8 cellular contexts compared by ENCODE assay signal in the genomic region with DNA sequence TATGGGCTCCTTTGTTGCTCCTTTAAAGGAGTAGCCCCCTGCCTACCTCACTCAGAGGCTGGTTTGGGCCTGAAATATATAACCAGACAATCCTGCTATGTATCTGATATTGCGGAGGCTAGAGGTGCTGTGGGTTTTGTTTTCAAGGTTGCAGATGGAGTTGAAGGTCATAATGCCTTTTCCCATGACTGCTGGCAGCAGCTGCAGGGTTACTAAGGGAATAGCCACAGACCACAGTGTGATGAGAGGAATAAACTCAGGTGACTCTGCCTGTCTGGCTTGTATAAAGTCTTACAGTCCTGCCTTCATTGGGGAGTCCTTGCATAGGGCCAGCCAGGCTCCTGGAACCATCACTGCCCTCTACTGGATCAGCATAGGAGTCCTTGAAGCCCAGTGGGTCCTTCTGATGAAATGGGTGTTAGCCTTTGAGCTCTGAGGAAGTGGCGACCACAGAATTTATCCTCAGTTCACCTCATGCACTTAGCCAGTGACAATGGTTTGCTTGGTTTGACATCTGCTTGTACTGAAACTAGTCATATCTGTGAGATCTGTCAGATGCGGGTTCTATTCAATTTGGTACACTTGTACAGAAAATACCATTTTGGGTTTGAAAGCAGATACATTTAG.
DNase-seq lines count a peak whose midpoint lies in the region; ATAC-seq, FAIRE-seq and TF ChIP-seq lines count a peak whose summit lies in the region.

No MANE protein-coding gene starts in this region.

- H3K9me3 ChIP-seq in RWPE2 (ENCODE audit: severe bottlenecking) (no peaks in the 10 kb centered on the region), GM12878 (replicated peaks; ENCODE audit: control insufficient read depth, insufficient read depth, low read length) (no peaks in the 10 kb centered on the region), kidney (ENCODE audit: control insufficient read depth in 1 of 2, low read length in 2 of 2) (no peaks in the 10 kb centered on the region), PC-9 (ENCODE audit: insufficient read depth, low read depth) (no peaks in the 10 kb centered on the region)

- POLR2A ChIA-PET in GM12878 (lab: Charles Lee), result interaction anchor here (1.5 kb wide), 1 partner anchor 14 kb away, joined by 3 read pairs; no protein-coding TSS in a partner anchor
- POLR2A ChIA-PET in PC-9 (lab: Charles Lee; ENCODE audit: unreplicated experiment), result no interaction called here

- H3K79me2 ChIP-seq in GM12878 (ENCODE audit: control insufficient read depth, insufficient read depth, low read length), result no peaks in the 10 kb centered on the region
- no peaks in the 10 kb centered on the region for H3K79me2 ChIP-seq in PC-9 (ENCODE audit: low read depth)

- TF ChIP-seq CTCF in RWPE2 (IDR thresholded peaks at IDR 0.05; ENCODE audit: poor library complexity, severe bottlenecking) (peak; percentile 31), GM12878 (IDR thresholded peaks at IDR 0.05 in 2 of 3, conservative IDR thresholded peaks at IDR 0.05 in 1 of 3; ENCODE audit: control insufficient read depth in 2 of 3, extremely low read depth in 1 of 3, insufficient read depth in 1 of 3, low read depth in 3 of 3, low read length in 3 of 3) (peak; percentile 34 to 51 (median 46)), kidney (IDR thresholded peaks at IDR 0.05; ENCODE audit: borderline replicate concordance, extremely low read depth, insufficient read depth) (peak; percentile 17), PC-9 (conservative IDR thresholded peaks at IDR 0.05) (no peak)

- no peak for TF ChIP-seq POLR2A in GM12878 (IDR thresholded peaks at IDR 0.05; ENCODE audit: low read depth, low read length)

- SMC1A ChIA-PET in GM12878 (lab: Charles Lee; ENCODE audit: uncharacterized antibody, unreplicated experiment), result interaction anchor here (0.9 to 2.3 kb wide), 9 partner anchors 9 to 242 kb away, joined by 3 to 7 read pairs (median 3); no protein-coding TSS in a partner anchor

- H3K9me2 ChIP-seq in PC-9 (ENCODE audit: insufficient read depth), result no peaks in the 10 kb centered on the region

- H3F3A ChIP-seq in PC-9 (ENCODE audit: insufficient read depth, low read depth), result no peaks in the 10 kb centered on the region

- H3K27ac ChIP-seq in RWPE2 (ENCODE audit: poor library complexity, severe bottlenecking) (no peak overlapping the region), GM12878 (ENCODE audit: control insufficient read depth, insufficient read depth) (no peak overlapping the region), kidney (ENCODE audit: low read depth in 2 of 2, low read length in 2 of 2) (peak overlapping the region; percentile 66 to 71), PC-9 (no peak overlapping the region)

- H2AFZ ChIP-seq in GM12878 (ENCODE audit: control insufficient read depth, low read depth, low read length), result peak overlapping the region; percentile 29; the same call in 1 of the 2 replicates
- H2AFZ ChIP-seq in PC-9, result no peak overlapping the region

- H3K9ac ChIP-seq in GM12878 (ENCODE audit: control insufficient read depth, insufficient read depth, low read length) (no peak overlapping the region), kidney (ENCODE audit: low read length in 2 of 2) (no peak overlapping the region)

- peaks cover 18% of the 10 kb centered on the region for H3K4me1 ChIP-seq in RWPE2 (ENCODE audit: insufficient read depth, poor library complexity, severe bottlenecking)
- H3K4me1 ChIP-seq in GM12878 (ENCODE audit: control insufficient read depth, insufficient read depth, low read length), result peaks cover 7% of the 10 kb centered on the region
- H3K4me1 ChIP-seq in kidney (ENCODE audit: control insufficient read depth in 1 of 2, insufficient read depth in 1 of 2, low read depth in 1 of 2, low read length in 2 of 2), result peaks cover 6 to 12% of the 10 kb centered on the region in 2 donors
- no peaks in the 10 kb centered on the region for H3K4me1 ChIP-seq in PC-9 (replicated peaks; ENCODE audit: insufficient read depth)

- peak; percentile 64 for DNase-seq in ELF-1 (ENCODE audit: low read depth, low spot score)
- DNase-seq in RWPE2 (ENCODE audit: low spot score), result no peak
- peak; percentile 72 for DNase-seq in GM12878 (ENCODE audit: low read depth, low spot score)
- no peak for DNase-seq in kidney
- DNase-seq in stimulated activated naive CD8-positive, alpha-beta T cell treated with anti-CD3 and anti-CD28 coated beads, Interleukin-15, Interleukin-2, amounts not matched to agents 100 U/mL and 50 U/mL, for 24 hours, result peak; percentile 50
- DNase-seq in PC-9, result no peak

- TF ChIP-seq EP300 in GM12878 (IDR thresholded peaks at IDR 0.05; ENCODE audit: borderline replicate concordance in 1 of 2, control insufficient read depth in 1 of 2, low read depth in 2 of 2, low read length in 2 of 2), result peak in 1 of 2 experiments; percentile 66; a peak in 2 of 4 replicates

- BruUV-seq in GM12878 (replicated peaks; lab: Mats Ljungman, UMichigan), result no TSS peak
- no TSS peak for BruUV-seq in PC-9 (replicated peaks; lab: Mats Ljungman, UMichigan)

- FAIRE-seq in GM12878 (lab: Jason Lieb, UNC), result peak; percentile 90
- FAIRE-seq in kidney (lab: Jason Lieb, UNC), result no peak

- H4K20me1 ChIP-seq in GM12878 (ENCODE audit: control insufficient read depth, insufficient read depth) (no peaks in the 10 kb centered on the region), PC-9 (ENCODE audit: insufficient read depth) (no peaks in the 10 kb centered on the region)

- peak; percentile 59 for TF ChIP-seq RAD21 in GM12878 (IDR thresholded peaks at IDR 0.05; ENCODE audit: insufficient read depth, low read depth, low read length)

- H3K4me2 ChIP-seq in GM12878 (ENCODE audit: control insufficient read depth, insufficient read depth) (0 out of 2 replicates have a peak overlapping the region, but pooled peaks have one; percentile 17), PC-9 (no peak overlapping the region)

- RAD21 ChIA-PET in GM12878 (lab: Charles Lee; ENCODE audit: unreplicated experiment), result interaction anchor here (0.6 to 2.3 kb wide), 10 partner anchors 12 to 402 kb away, joined by 3 to 13 read pairs (median 3); partner anchors contain the start of gene IVNS1ABP

- no peak overlapping the region for H3K4me3 ChIP-seq in RWPE2 (ENCODE audit: severe bottlenecking)
- H3K4me3 ChIP-seq in GM12878, result no peak overlapping the region
- H3K4me3 ChIP-seq in kidney (ENCODE audit: low read length in 2 of 2), result peak overlapping the region in 1 of 2 donors; percentile 9
- H3K4me3 ChIP-seq in PC-9, result no peak overlapping the region

- CTCF ChIA-PET in GM12878 (lab: Yijun Ruan, JAX), result interaction anchor here (0.5 to 2.2 kb wide), 12 partner anchors 10 to 521 kb away, joined by 3 to 10 read pairs (median 4); no protein-coding TSS in a partner anchor
- CTCF ChIA-PET in PC-9 (lab: Charles Lee), result no interaction called here

- H3K36me3 ChIP-seq in RWPE2 (ENCODE audit: low read depth), result no peaks in the 10 kb centered on the region
- no peaks in the 10 kb centered on the region for H3K36me3 ChIP-seq in GM12878 (ENCODE audit: control insufficient read depth in 2 of 2, insufficient read depth in 2 of 2, low read length in 1 of 2)
- H3K36me3 ChIP-seq in kidney (ENCODE audit: control insufficient read depth in 1 of 2, insufficient read depth in 2 of 2, low read length in 2 of 2), result no peaks in the 10 kb centered on the region
- no peaks in the 10 kb centered on the region for H3K36me3 ChIP-seq in PC-9 (ENCODE audit: low read depth)

- intact Hi-C loops in GM12878 (cut with micrococcal nuclease; ENCODE audit: unreplicated experiment) (loop anchor here (1.0 kb wide), 1 partner anchor 242 kb away; the partner anchor contains the start of gene IVNS1ABP), kidney (cut with DNase I) (no loop called here), PC-9 (cut with micrococcal nuclease; ENCODE audit: unreplicated experiment) (no loop called here)

- 17% methylated on average over 3 of the region's 3 CpGs for WGBS in GM12878 (ENCODE audit: insufficient coverage, insufficient replicate concordance, low lambda C conversion rate, missing lambda C conversion rate)

- H3K27me3 ChIP-seq in RWPE2 (ENCODE audit: insufficient read depth, poor library complexity, severe bottlenecking) (no peaks in the 10 kb centered on the region), GM12878 (replicated peaks in 1 of 2; ENCODE audit: control insufficient read depth in 2 of 2, insufficient read depth in 2 of 2, low read length in 1 of 2) (no peaks in the 10 kb centered on the region), PC-9 (ENCODE audit: insufficient read depth, low read depth) (no peaks in the 10 kb centered on the region)

- in situ Hi-C loops in GM12878 (cut with MboI), result no loop called here

- ATAC-seq in GM19467 (IDR thresholded peaks at IDR 0.05; ENCODE audit: unreplicated experiment) (peak; percentile 95), HG03457 (IDR thresholded peaks at IDR 0.05; ENCODE audit: unreplicated experiment) (peak; percentile 95), RWPE2 (ENCODE audit: low read depth) (peak; percentile 48; the same call in 2 of the 3 replicates), GM12878 (peak; percentile 96)
- ATAC-seq in stimulated activated naive CD8-positive, alpha-beta T cell treated with anti-CD3 and anti-CD28 coated beads, Interleukin-15, Interleukin-2, amounts not matched to agents 100 U/mL and 50 U/mL, for 24 hours, result peak; percentile 93

TF ChIP-seq in GM12878, 131 proteins besides CTCF, POLR2A, EP300 and RAD21 (continues in another document):
- no peak for TF ChIP-seq ZNF384 (IDR thresholded peaks at IDR 0.05; ENCODE audit: borderline replicate concordance, low read depth, low read length)
- TF ChIP-seq MTA2 (IDR thresholded peaks at IDR 0.05; ENCODE audit: low read depth), result peak; percentile 61; the same call in 1 of the 2 replicates
- TF ChIP-seq TARDBP (IDR thresholded peaks at IDR 0.05; ENCODE audit: borderline replicate concordance), result no peak
- TF ChIP-seq FOXM1 (IDR thresholded peaks at IDR 0.05; ENCODE audit: low read depth, low read length), result peak; percentile 38; the same call in 1 of the 2 replicates
- TF ChIP-seq, protein P1, sequence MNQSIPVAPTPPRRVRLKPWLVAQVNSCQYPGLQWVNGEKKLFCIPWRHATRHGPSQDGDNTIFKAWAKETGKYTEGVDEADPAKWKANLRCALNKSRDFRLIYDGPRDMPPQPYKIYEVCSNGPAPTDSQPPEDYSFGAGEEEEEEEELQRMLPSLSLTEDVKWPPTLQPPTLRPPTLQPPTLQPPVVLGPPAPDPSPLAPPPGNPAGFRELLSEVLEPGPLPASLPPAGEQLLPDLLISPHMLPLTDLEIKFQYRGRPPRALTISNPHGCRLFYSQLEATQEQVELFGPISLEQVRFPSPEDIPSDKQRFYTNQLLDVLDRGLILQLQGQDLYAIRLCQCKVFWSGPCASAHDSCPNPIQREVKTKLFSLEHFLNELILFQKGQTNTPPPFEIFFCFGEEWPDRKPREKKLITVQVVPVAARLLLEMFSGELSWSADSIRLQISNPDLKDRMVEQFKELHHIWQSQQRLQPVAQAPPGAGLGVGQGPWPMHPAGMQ (IDR thresholded peaks at IDR 0.05; ENCODE audit: borderline replicate concordance), result no peak

Comparison
In these comparisons a context has a peak if more than half of its experiments do, and no peak if none do; other contexts are left out.
1. DNase-seq: peak in ELF-1 (single experiment), GM12878 (single experiment) and stimulated activated naive CD8-positive, alpha-beta T cell treated with anti-CD3 and anti-CD28 coated beads, Interleukin-15, Interleukin-2, amounts not matched to agents 100 U/mL and 50 U/mL, for 24 hours (single experiment); none in RWPE2 (single experiment), kidney (single experiment) and PC-9 (0 of 2).
2. H3K27ac ChIP-seq: peak in kidney (2 of 2); none in RWPE2 (single experiment), GM12878 (single experiment) and PC-9 (single experiment).
3. Peak in every context shown above with its lines, with median percentiles within 50 percentile points of each other: ATAC-seq.